8 cellular contexts compared by ENCODE assay signal in genomic region chr16:28277537-28278388, GRCh38.
A peak's percentile ranks its signal among the peaks of the same experiment; 100 is the strongest.
DNase-seq lines count a peak whose midpoint lies in the region; ATAC-seq and TF ChIP-seq lines count a peak whose summit lies in the region.

No MANE protein-coding gene starts in this region.

- H3K36me3 Mint-ChIP-seq in nephron progenitor cell (ENCODE audit: low read depth): no peaks in the 10 kb centered on the region

- H3K4me1 ChIP-seq in ES-I3 (ENCODE audit: insufficient read depth, low read length): no peaks in the 10 kb centered on the region

- H3K4me1 Mint-ChIP-seq in nephron progenitor cell: peaks cover 20% of the 10 kb centered on the region

- peak; percentile 35 to 41 for DNase-seq in Kasumi-1 (lab: John Stamatoyannopoulos, UW)
- peak; percentile 90 for DNase-seq in RPMI8226
- DNase-seq in activated T-helper 9 cell treated with anti-CD3 and anti-CD28 coated beads, Interleukin-2, amount 50 U/mL, for 16 hours (ENCODE audit: low read depth): peak; percentile 72
- peak; percentile 62 for DNase-seq in fibroblast of the conjunctiva (ENCODE audit: low read depth)
- DNase-seq in nephron progenitor cell: peak; percentile 92
- DNase-seq in stimulated activated naive CD4-positive, alpha-beta T cell treated with Interleukin-2 at 50 U/mL for 16 hours (lab: John Stamatoyannopoulos, UW): peak; percentile 79

- no peak overlapping the region for H3K27ac Mint-ChIP-seq in nephron progenitor cell

- peak; percentile 95 for TF ChIP-seq CTCF in nephron progenitor cell (IDR thresholded peaks at IDR 0.05)

- no peaks in the 10 kb centered on the region for H3K9me3 ChIP-seq in ES-I3 (ENCODE audit: control insufficient read depth, insufficient read depth, low read length)

- H3K9ac ChIP-seq in ES-I3 (ENCODE audit: low read depth, low read length): peak overlapping the region; percentile 75

- no peaks in the 10 kb centered on the region for H3K36me3 ChIP-seq in ES-I3 (ENCODE audit: insufficient read depth, low read length)

- peaks cover 48% of the 10 kb centered on the region for H3K27me3 Mint-ChIP-seq in nephron progenitor cell (ENCODE audit: low read depth, poor library complexity)

- peak overlapping the region; percentile 76 for H3K4me3 Mint-ChIP-seq in nephron progenitor cell

- ATAC-seq in HG03469 (IDR thresholded peaks at IDR 0.05; ENCODE audit: unreplicated experiment): no peak

- H3K9me3 Mint-ChIP-seq in nephron progenitor cell: no peaks in the 10 kb centered on the region

Comparison
In these comparisons a context has a peak if more than half of its experiments do, and no peak if none do; other contexts are left out.
1. DNase-seq: peak in every context shown above with its lines; median percentile 92 in nephron progenitor cell; 90 in RPMI8226; 79 in stimulated activated naive CD4-positive, alpha-beta T cell treated with Interleukin-2 at 50 U/mL for 16 hours; 72 in activated T-helper 9 cell treated with anti-CD3 and anti-CD28 coated beads, Interleukin-2, amount 50 U/mL, for 16 hours; 62 in fibroblast of the conjunctiva; 38 in Kasumi-1.